Comparison of ENCODE assay signal across 8 cellular contexts in the genomic region with DNA sequence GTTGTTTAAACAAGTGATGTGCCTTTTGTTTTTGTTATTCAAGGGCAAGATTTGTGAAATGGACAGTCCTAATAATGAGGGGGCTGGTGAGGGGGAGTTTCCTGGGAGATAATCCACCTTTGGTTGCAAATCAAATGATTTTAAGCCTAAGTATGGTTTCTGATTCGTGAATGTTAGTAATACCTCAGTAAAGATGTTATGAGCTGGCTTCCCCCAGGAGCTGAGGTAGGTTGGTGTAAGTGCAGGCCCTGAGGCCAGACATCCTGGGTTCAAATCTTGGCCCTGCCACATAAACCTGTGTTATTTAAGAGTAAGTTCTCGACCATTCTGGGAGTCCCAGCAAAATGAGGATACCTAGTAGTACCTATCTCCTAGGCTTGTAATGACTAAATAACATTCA. TPM values are rescaled to one million over a fixed set of nuclear protein-coding genes. Genes with fewer than 3 reads are reported as not detected.
DNase-seq lines count a peak whose midpoint lies in the region; ATAC-seq and TF ChIP-seq lines count a peak whose summit lies in the region.

No MANE protein-coding gene starts in this region.

- peak; percentile 20 for DNase-seq in activated CD4-positive, alpha-beta T cell treated with anti-CD3 and anti-CD28 coated beads for 36 hours
- no peak for DNase-seq in activated CD4-positive, alpha-beta T cell treated with anti-CD3 and anti-CD28 coated beads for 4 hours
- DNase-seq in T-helper 17 cell (no peak), fibroblast of villous mesenchyme (ENCODE audit: low read depth) (no peak), stomach (no peak), left lobe of liver (ENCODE audit: low spot score) (no peak), cerebellar cortex (ENCODE audit: low spot score) (no peak), GM19238 (ENCODE audit: insufficient read length, low spot score) (no peak)

- H3K9me3 ChIP-seq in T-helper 17 cell (ENCODE audit: control insufficient read depth, low read length, poor library complexity, severe bottlenecking) (no peaks in the 10 kb centered on the region), stomach (no peaks in the 10 kb centered on the region)

- peak overlapping the region in 3 of 5 donors; percentile 86 to 91 (median 88) for H3K27ac ChIP-seq in stomach

- ATAC-seq in activated CD4-positive, alpha-beta T cell treated with anti-CD3 and anti-CD28 coated beads for 36 hours: no peak
- ATAC-seq in T-helper 17 cell (no peak), left lobe of liver (no peak)

- POLR2A ChIA-PET in activated CD4-positive, alpha-beta T cell treated with anti-CD3 and anti-CD28 coated beads for 36 hours (lab: Charles Lee): interaction anchor here (0.6 kb wide), 1 partner anchor 14 kb away, joined by 3 read pairs; no protein-coding TSS in a partner anchor

- no peak for TF ChIP-seq POLR2A in stomach (IDR thresholded peaks at IDR 0.05)

- no peaks in the 10 kb centered on the region for H3K27me3 Mint-ChIP-seq in activated CD4-positive, alpha-beta T cell treated with anti-CD3 and anti-CD28 coated beads for 36 hours
- no peaks in the 10 kb centered on the region for H3K27me3 Mint-ChIP-seq in T-helper 17 cell

- H3K27me3 ChIP-seq in stomach: no peaks in the 10 kb centered on the region

- no peaks in the 10 kb centered on the region for H3K9me3 Mint-ChIP-seq in activated CD4-positive, alpha-beta T cell treated with anti-CD3 and anti-CD28 coated beads for 36 hours (ENCODE audit: low read depth)

- intact Hi-C loops in activated CD4-positive, alpha-beta T cell treated with anti-CD3 and anti-CD28 coated beads for 36 hours (cut with DNase I, micrococcal nuclease): loop anchor here (5.0 kb wide), 3 partner anchors 89 to 1036 kb away; a partner anchor contains a TSS
- intact Hi-C loops in stomach (cut with DNase I; ENCODE audit: low total_unique reads): loop anchor here (10.0 kb wide), 1 partner anchor 87 kb away; no protein-coding TSS in a partner anchor

- TF ChIP-seq CTCF in fibroblast of villous mesenchyme (IDR thresholded peaks at IDR 0.05; ENCODE audit: insufficient read depth, low read depth, low read length): no peak
- no peak for TF ChIP-seq CTCF in stomach (IDR thresholded peaks at IDR 0.05)

- H3K36me3 ChIP-seq in stomach: peaks cover 0 to 11% (median 6%) of the 10 kb centered on the region in 4 donors

- H3K27ac Mint-ChIP-seq in activated CD4-positive, alpha-beta T cell treated with anti-CD3 and anti-CD28 coated beads for 36 hours: peak overlapping the region; percentile 26
- H3K27ac Mint-ChIP-seq in T-helper 17 cell: no peak overlapping the region

- CTCF ChIA-PET in activated CD4-positive, alpha-beta T cell treated with anti-CD3 and anti-CD28 coated beads for 36 hours (lab: Charles Lee): interaction anchor here (1.0 to 1.1 kb wide), 2 partner anchors 90 to 120 kb away, joined by 4 to 5 read pairs; no protein-coding TSS in a partner anchor

- peaks cover 2% of the 10 kb centered on the region for H3K36me3 Mint-ChIP-seq in activated CD4-positive, alpha-beta T cell treated with anti-CD3 and anti-CD28 coated beads for 36 hours (ENCODE audit: low read depth)
- no peaks in the 10 kb centered on the region for H3K36me3 Mint-ChIP-seq in T-helper 17 cell (ENCODE audit: low read depth)

- peaks cover 6 to 26% (median 23%) of the 10 kb centered on the region in 4 donors for H3K4me1 ChIP-seq in stomach

- H3K4me1 Mint-ChIP-seq in activated CD4-positive, alpha-beta T cell treated with anti-CD3 and anti-CD28 coated beads for 36 hours: peaks cover 39% of the 10 kb centered on the region
- peaks cover 37% of the 10 kb centered on the region for H3K4me1 Mint-ChIP-seq in T-helper 17 cell

- H3K4me3 ChIP-seq in fibroblast of villous mesenchyme (ENCODE audit: low read depth, low read length): peak overlapping the region; percentile 93
- H3K4me3 ChIP-seq in stomach: peak overlapping the region in 2 of 4 donors; percentile 85 to 92

- no peak for TF ChIP-seq EP300 in stomach (IDR thresholded peaks at IDR 0.05)

- peak overlapping the region; percentile 88 for H3K4me3 Mint-ChIP-seq in activated CD4-positive, alpha-beta T cell treated with anti-CD3 and anti-CD28 coated beads for 36 hours
- H3K4me3 Mint-ChIP-seq in T-helper 17 cell: peak overlapping the region; percentile 97

- 69 to 91% (median 84%) methylated on average over 2 of the region's 2 CpGs for WGBS in stomach, 5 donors

RNA-seq across cellular contexts. Expression of a gene that starts 1.5 kb away (rescaled TPM):
- total RNA-seq in activated CD4-positive, alpha-beta T cell treated with anti-CD3 and anti-CD28 coated beads for 36 hours: 1 to 10 TPM; 6.4 to 8.4 TPM
- 10 to 100 TPM; 31.0 to 33.3 TPM for total RNA-seq in T-helper 17 cell
- total RNA-seq in fibroblast of villous mesenchyme: 21.6 and 24.2 TPM in 2 replicates
- total RNA-seq in stomach: 10 to 100 TPM; 17.1 to 37.5 (median 18.9) TPM
- polyA plus RNA-seq in stomach: 1 to 10 TPM; 3.0 to 4.7 (median 3.7) TPM
- total RNA-seq in left lobe of liver: 9.9 TPM

RNA-seq across cellular contexts. Expression of a gene that starts 13.1 kb away (rescaled TPM):
- not detected for total RNA-seq in activated CD4-positive, alpha-beta T cell treated with anti-CD3 and anti-CD28 coated beads for 36 hours
- total RNA-seq in T-helper 17 cell (under 1 TPM in 1 of 2 donors, not detected in 1; 0.45 TPM), fibroblast of villous mesenchyme (not detected in 2 replicates), stomach (1 to 10 TPM in 1 of 5 donors, not detected in 4; 7.4 TPM), left lobe of liver (0.55 TPM)
- polyA plus RNA-seq in stomach: 1 to 10 TPM; 1.1 to 2.0 (median 1.6) TPM

RNA-seq across cellular contexts. Expression of a gene that starts 36.2 kb away (rescaled TPM):
- total RNA-seq in activated CD4-positive, alpha-beta T cell treated with anti-CD3 and anti-CD28 coated beads for 36 hours: 10 to 100 TPM in 1 of 2 experiments, 1 to 10 TPM in 1; 7.2 to 12.5 TPM
- 10 to 100 TPM; 13.6 to 19.1 TPM for total RNA-seq in T-helper 17 cell
- 2.2 and 2.3 TPM in 2 replicates for total RNA-seq in fibroblast of villous mesenchyme
- 10 to 100 TPM in 4 of 5 donors, 1 to 10 TPM in 1; 1.7 to 55.8 (median 29.4) TPM for total RNA-seq in stomach
- polyA plus RNA-seq in stomach: 1 to 10 TPM; 1.8 to 8.1 (median 3.1) TPM
- 5.2 TPM for total RNA-seq in left lobe of liver
